Comparison of ENCODE assay signal across 9 cellular contexts in genomic region chr16:66427451-66427860, GRCh38. TPM values are rescaled to one million over a fixed set of nuclear protein-coding genes. Genes with fewer than 3 reads are reported as not detected.
DNase-seq lines count a peak whose midpoint lies in the region; ATAC-seq, FAIRE-seq and TF ChIP-seq lines count a peak whose summit lies in the region.
"Had no signal": no experiment of that assay in that cellular context is flagged by ENCODE, and none has a peak within 500 bp of the region (broad histone marks: within the 10 kb centered on the region; RNA-seq: fewer than 3 reads in every experiment).

No MANE protein-coding gene starts in this region.

- ATAC-seq in IMR-90 (ENCODE audit: low read depth): peak; percentile 15
- peak; percentile 31 for ATAC-seq in HepG2
- ATAC-seq in GM21825 (IDR thresholded peaks at IDR 0.05; ENCODE audit: unreplicated experiment): no peak

- H2AK5ac ChIP-seq in IMR-90 (ENCODE audit: low read depth, low read length): no peak overlapping the region

- H3K27me3 ChIP-seq in IMR-90 (ENCODE audit: control insufficient read depth, insufficient read depth, low read length) (peaks cover 77% of the 10 kb centered on the region), dorsolateral prefrontal cortex (peaks cover 0 to 40% (median 15%) of the 10 kb centered on the region in 45 donors), HepG2 (ENCODE audit: control insufficient read depth in 1 of 2, insufficient read depth in 2 of 2, low read length in 2 of 2) (peaks cover 15 to 64% of the 10 kb centered on the region in 2 experiments), suprapubic skin (peaks cover 34% of the 10 kb centered on the region)

- H2AFZ ChIP-seq in IMR-90 (replicated peaks; ENCODE audit: low read length, poor library complexity) (peak overlapping the region; percentile 51), HepG2 (ENCODE audit: low read length) (no peak overlapping the region)

- H4K5ac ChIP-seq in IMR-90 (ENCODE audit: low read depth, low read length): no peak overlapping the region

- no peaks in the 10 kb centered on the region for H3K9me1 ChIP-seq in IMR-90 (ENCODE audit: insufficient read depth, low read length)

- H3K14ac ChIP-seq in IMR-90 (replicated peaks; ENCODE audit: low read depth, low read length): no peak overlapping the region

- H3K27ac ChIP-seq in IMR-90 (ENCODE audit: insufficient read depth, low read length): no peak overlapping the region
- peak overlapping the region in 4 of 59 donors; percentile 14 to 59 (median 30) for H3K27ac ChIP-seq in dorsolateral prefrontal cortex
- H3K27ac ChIP-seq in HepG2 (ENCODE audit: extremely low read length, insufficient read depth, low read length): no peak overlapping the region
- no peak overlapping the region for H3K27ac ChIP-seq in suprapubic skin

- intact Hi-C loops in IMR-90 (cut with micrococcal nuclease) (no loop called here), dorsolateral prefrontal cortex (cut with DNase I) (no loop called here), HepG2 (cut with micrococcal nuclease; ENCODE audit: unreplicated experiment) (no loop called here), head of caudate nucleus (cut with DNase I) (no loop called here)

- no peak for FAIRE-seq in HepG2 (lab: Jason Lieb, UNC)

- TF ChIP-seq RAD21 in IMR-90 (IDR thresholded peaks at IDR 0.05; ENCODE audit: low read length): no peak
- no peak for TF ChIP-seq RAD21 in HepG2 (CRISPR knock-in tag; IDR thresholded peaks at IDR 0.05)

- no peak overlapping the region for H2BK20ac ChIP-seq in IMR-90 (ENCODE audit: low read depth, low read length)

- TF ChIP-seq CTCF in IMR-90 (conservative IDR thresholded peaks at IDR 0.05; ENCODE audit: low read depth, low read length) (no peak), dorsolateral prefrontal cortex (IDR thresholded peaks at IDR 0.05 in 54 of 56, conservative IDR thresholded peaks at IDR 0.05 in 2 of 56; ENCODE audit: low read depth in 1 of 56, partially characterized antibody in 56 of 56) (no peak), HepG2 (CRISPR knock-in tag; IDR thresholded peaks at IDR 0.05) (no peak), suprapubic skin (IDR thresholded peaks at IDR 0.05) (no peak)

- dilution Hi-C loops in IMR-90 (cut with HindIII; ENCODE audit: low sequenced_read_pairs, unreplicated experiment): no loop called here

- H3K56ac ChIP-seq in IMR-90 (ENCODE audit: extremely low read depth, insufficient read depth, low read length): no peak overlapping the region

- H3K4me3 ChIP-seq in IMR-90 (ENCODE audit: insufficient read depth, low read depth, low read length) (peak overlapping the region; percentile 23), dorsolateral prefrontal cortex (peak overlapping the region; percentile 18 to 71 (median 54)), HepG2 (replicated peaks in 1 of 3; ENCODE audit: insufficient read depth in 1 of 3, low read depth in 2 of 3, low read length in 3 of 3) (peak overlapping the region; percentile 34 to 71 (median 36)), suprapubic skin (peak overlapping the region; percentile 61)

- H3K23ac ChIP-seq in IMR-90 (ENCODE audit: low read depth, low read length): no peak overlapping the region

- TF ChIP-seq EP300 in HepG2 (IDR thresholded peaks at IDR 0.05; ENCODE audit: low read depth in 2 of 2, low read length in 2 of 2): no peak
- no peak for TF ChIP-seq EP300 in HepG2 (CRISPR knock-in tag; IDR thresholded peaks at IDR 0.05; ENCODE audit: borderline replicate concordance)
- no peak for TF ChIP-seq EP300 in suprapubic skin (IDR thresholded peaks at IDR 0.05)

- peak overlapping the region; percentile 24 for H2AK9ac ChIP-seq in IMR-90 (replicated peaks; ENCODE audit: low read depth, low read length, poor library complexity)

- CTCF ChIA-PET in IMR-90 (lab: Yijun Ruan, JAX) (no interaction called here), HepG2 (lab: Yijun Ruan, JAX; ENCODE audit: low intra/inter-chr PET ratio, low total read pairs) (no interaction called here)

- H3K36me3 ChIP-seq in IMR-90 (ENCODE audit: control insufficient read depth, insufficient read depth, low read length) (no peaks in the 10 kb centered on the region), HepG2 (replicated peaks in 1 of 2; ENCODE audit: control insufficient read depth in 1 of 2, insufficient read depth in 2 of 2, low read length in 2 of 2) (no peaks in the 10 kb centered on the region), suprapubic skin (no peaks in the 10 kb centered on the region)

- H3K9me3 ChIP-seq in IMR-90 (ENCODE audit: control insufficient read depth, insufficient read depth, low read length) (no peaks in the 10 kb centered on the region), HepG2 (ENCODE audit: low read length) (no peaks in the 10 kb centered on the region), suprapubic skin (no peaks in the 10 kb centered on the region)

- BruUV-seq in IMR-90 (replicated peaks; lab: Mats Ljungman, UMichigan): no TSS peak
- no TSS peak for BruUV-seq in HepG2 (replicated peaks; lab: Mats Ljungman, UMichigan)

- H4K8ac ChIP-seq in IMR-90 (ENCODE audit: low read depth in 2 of 2, low read length in 2 of 2): no peak overlapping the region

- no CpG with 5 or more reads among the region's 52 CpGs for WGBS in IMR-90 (ENCODE audit: extremely low coverage in 2 of 2, insufficient read length in 1 of 2), 2 experiments
- WGBS in HepG2 (ENCODE audit: low lambda C conversion rate): no CpG with 5 or more reads among the region's 52 CpGs
- WGBS in suprapubic skin: 0% methylated on average over 5 of the region's 52 CpGs

- H4K91ac ChIP-seq in IMR-90 (ENCODE audit: insufficient read depth, low read depth, low read length): no peak overlapping the region

- POLR2A ChIA-PET in IMR-90 (lab: Charles Lee; ENCODE audit: unreplicated experiment): no interaction called here
- POLR2A ChIA-PET in HepG2 (lab: Yijun Ruan, JAX): no interaction called here

- H3K4me2 ChIP-seq in IMR-90 (ENCODE audit: low read depth, low read length) (peak overlapping the region; percentile 70), HepG2 (ENCODE audit: low read depth, low read length) (peak overlapping the region; percentile 85)

- no peaks in the 10 kb centered on the region for H3K79me2 ChIP-seq in HepG2 (ENCODE audit: insufficient read depth, low read length)

- no peak overlapping the region for H2BK5ac ChIP-seq in IMR-90 (ENCODE audit: low read depth, low read length, poor library complexity, severe bottlenecking)

- no peak overlapping the region for H3K18ac ChIP-seq in IMR-90 (ENCODE audit: low read depth, low read length)

- no peak overlapping the region for H3K4ac ChIP-seq in IMR-90 (ENCODE audit: low read depth, low read length)

- TF ChIP-seq POLR2A in IMR-90 (IDR thresholded peaks at IDR 0.05; ENCODE audit: low read depth, low read length) (no peak), HepG2 (IDR thresholded peaks at IDR 0.05; ENCODE audit: insufficient read depth in 1 of 2, low read depth in 2 of 2, low read length in 2 of 2) (no peak), suprapubic skin (IDR thresholded peaks at IDR 0.05) (no peak)

- no peak overlapping the region for H2BK120ac ChIP-seq in IMR-90 (ENCODE audit: low read depth, low read length)

- H3K4me1 ChIP-seq in IMR-90 (ENCODE audit: control insufficient read depth, insufficient read depth, low read length): peaks cover 5% of the 10 kb centered on the region
- peaks cover 50% of the 10 kb centered on the region for H3K4me1 ChIP-seq in HepG2 (ENCODE audit: insufficient read depth, low read length)
- peaks cover 22% of the 10 kb centered on the region for H3K4me1 ChIP-seq in suprapubic skin

- H3K79me1 ChIP-seq in IMR-90 (ENCODE audit: low read depth in 1 of 2, low read length in 2 of 2): no peaks in the 10 kb centered on the region

- H2BK15ac ChIP-seq in IMR-90 (ENCODE audit: low read depth, low read length): no peak overlapping the region

- H4K20me1 ChIP-seq in IMR-90 (ENCODE audit: insufficient read depth, low read length): no peaks in the 10 kb centered on the region
- no peaks in the 10 kb centered on the region for H4K20me1 ChIP-seq in HepG2 (ENCODE audit: insufficient read depth, low read length)

- H3K9ac ChIP-seq in IMR-90 (ENCODE audit: low read depth, low read length) (no peak overlapping the region), HepG2 (ENCODE audit: insufficient read depth, low read depth, low read length) (peak overlapping the region; percentile 45; the same call in 1 of the 2 replicates)

- in situ Hi-C loops in IMR-90 (cut with MboI; ENCODE audit: low sequenced_read_pairs) (no loop called here), HepG2 (cut with HindIII; ENCODE audit: extremely low pct_ligation_motif_present, low pct_unique_long_range_greater_than_20kb) (no loop called here)

- no peak for DNase-seq in IMR-90
- DNase-seq in dorsolateral prefrontal cortex: no peak
- DNase-seq in HepG2 (ENCODE audit: low spot score): no peak
- DNase-seq in suprapubic skin (ENCODE audit: low spot score in 2 of 2): peak in 1 of 2 donors; percentile 55
- no peak for DNase-seq in H4 (ENCODE audit: low spot score)
- DNase-seq in head of caudate nucleus: no peak
- DNase-seq: effector CD4-positive, alpha-beta T cell; NCI-H2029 treated with DMSO at 0.1 percent for 48 hours had no signal

RNA-seq across cellular contexts. Expression of gene BEAN1, which starts 0.4 kb away (rescaled TPM):
- total RNA-seq in IMR-90 (2012; rRNA removed) (not detected in 2 replicates), dorsolateral prefrontal cortex (10 to 100 TPM in 37 of 120 experiments, 1 to 10 TPM in 83; 2.0 to 14.4 (median 8.4) TPM), HepG2 (2016; rRNA removed; fragmentation: Illumina TruSeq; extraction: Trizol) (0.29 and 0.53 TPM in 2 replicates), suprapubic skin (1 to 10 TPM in 3 of 4 donors, under 1 TPM in 1; 0.72 to 4.8 (median 2.5) TPM)
- polyA plus RNA-seq in IMR-90 (2012; rRNA removed) (not detected in 2 replicates), HepG2 (2011; rRNA removed) (1.4 and 3.9 TPM in 2 replicates)
- not detected in 2 replicates for polyA plus RNA-seq in IMR-90 (2012; cell fraction: cytosol; rRNA removed)
- 0.13 TPM in 1 of 2 replicates, not detected in the other for polyA plus RNA-seq in IMR-90 (2012; cell fraction: nucleus; rRNA removed; ENCODE audit: low replicate concordance)
- 1.9 TPM in 2 replicates for total RNA-seq in HepG2 (2016; cell fraction: cytosol; rRNA removed; fragmentation: Illumina TruSeq; extraction: Trizol; ENCODE audit: low read depth)
- total RNA-seq in HepG2 (2016; cell fraction: insoluble cytoplasmic fraction; rRNA removed; fragmentation: Illumina TruSeq; extraction: Trizol): 0.25 and 0.54 TPM in 2 replicates
- 0.56 and 1.5 TPM in 2 replicates for total RNA-seq in HepG2 (2016; cell fraction: membrane; rRNA removed; fragmentation: Illumina TruSeq; extraction: Trizol)
- total RNA-seq in HepG2 (2016; cell fraction: nucleus; rRNA removed; fragmentation: Illumina TruSeq; extraction: Trizol): 0.65 TPM in 1 of 2 replicates, not detected in the other
- polyA plus RNA-seq in HepG2 (2011; cell fraction: cytosol; rRNA removed): 2.0 and 2.5 TPM in 2 replicates
- 3.4 and 5.2 TPM in 2 replicates for polyA plus RNA-seq in HepG2 (2011; cell fraction: nucleus; rRNA removed)
- polyA plus RNA-seq in HepG2 (2012): 1.6 and 4.4 TPM in 2 replicates
- polyA plus RNA-seq in HepG2 (2016; cell fraction: cytosol; fragmentation: Illumina TruSeq; extraction: Trizol; ENCODE audit: low read depth): 2.9 and 4.2 TPM in 2 replicates
- 0.10 TPM in 1 of 2 replicates, not detected in the other for polyA plus RNA-seq in HepG2 (2016; cell fraction: insoluble cytoplasmic fraction; fragmentation: Illumina TruSeq; extraction: Trizol; ENCODE audit: low read depth)
- 2.4 and 2.8 TPM in 2 replicates for polyA plus RNA-seq in HepG2 (2016; cell fraction: membrane; fragmentation: Illumina TruSeq; extraction: Trizol; ENCODE audit: low read depth)
- 0.81 and 1.1 TPM in 2 replicates for polyA plus RNA-seq in HepG2 (2016; cell fraction: nucleus; fragmentation: Illumina TruSeq; extraction: Trizol; ENCODE audit: insufficient read depth, low read depth)
- 0.21 and 3.5 TPM in 2 replicates for polyA minus RNA-seq in HepG2 (2011; rRNA and poly(A)+ RNA removed; ENCODE audit: low replicate concordance)
- polyA minus RNA-seq in HepG2 (2011; cell fraction: cytosol; rRNA and poly(A)+ RNA removed): 1.7 TPM in 1 of 2 replicates, not detected in the other
- 1.5 and 1.9 TPM in 2 replicates for polyA minus RNA-seq in HepG2 (2011; cell fraction: nucleus; rRNA and poly(A)+ RNA removed)
- 0.29 and 0.89 TPM in 2 replicates for total RNA-seq in H4 (2014; rRNA removed; shearing (Covaris generic))
